ENCODE assay signal across 9 cellular contexts in the genomic region with DNA sequence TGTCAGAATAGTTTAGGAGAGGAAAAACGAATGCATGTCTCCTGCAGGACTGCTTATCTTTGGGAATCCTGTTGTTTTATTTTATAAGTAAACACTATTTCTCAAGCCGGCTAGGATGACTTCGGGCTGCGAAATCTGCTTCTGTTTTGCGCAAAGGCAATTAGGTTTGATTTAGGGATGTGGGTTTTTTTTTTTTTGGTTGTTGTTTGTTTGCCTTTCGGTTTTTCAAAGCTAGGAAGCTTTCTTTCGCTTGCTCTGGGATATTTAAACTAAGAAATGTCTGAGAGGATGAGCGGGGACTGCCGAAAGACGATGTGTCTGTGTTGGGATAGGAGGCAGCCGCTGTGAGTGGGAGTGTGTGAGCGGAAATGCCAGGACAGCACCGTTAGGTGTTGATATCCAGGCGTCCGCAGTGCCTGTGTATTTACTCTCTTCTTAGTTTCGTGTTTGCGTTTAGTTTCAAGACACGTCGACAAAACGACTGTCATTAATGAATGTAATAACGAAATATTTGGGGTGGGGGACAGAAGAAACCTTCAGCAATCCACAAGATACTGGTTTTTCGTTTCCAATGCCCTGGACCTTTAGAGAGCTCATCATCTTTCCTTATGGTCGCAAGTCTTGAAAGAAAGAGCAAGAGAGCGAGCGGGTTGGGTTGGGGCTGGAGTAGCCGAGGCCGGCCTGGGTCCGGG. TPM values are rescaled to one million over a fixed set of nuclear protein-coding genes. Genes with fewer than 3 reads are reported as not detected.
DNase-seq lines count a peak whose midpoint lies in the region; TF ChIP-seq lines count a peak whose summit lies in the region.
"Had no signal": no experiment of that assay in that cellular context is flagged by ENCODE, and none has a peak within 500 bp of the region (broad histone marks: within the 10 kb centered on the region; RNA-seq: fewer than 3 reads in every experiment).

No MANE protein-coding gene starts in this region.

- intact Hi-C loops in OCI-LY7 (cut with micrococcal nuclease; ENCODE audit: unreplicated experiment) (no loop called here), esophagus squamous epithelium (cut with DNase I) (no loop called here), spleen (cut with DNase I; ENCODE audit: low total_unique reads) (no loop called here)

- TSS peak; percentile 92 for BruUV-seq in OCI-LY7 (replicated peaks; lab: Mats Ljungman, UMichigan)

- TF ChIP-seq EP300 in tibial nerve (IDR thresholded peaks at IDR 0.05): peak in 1 of 2 donors; percentile 52

- no peaks in the 10 kb centered on the region for H3K9me2 ChIP-seq in OCI-LY7 (ENCODE audit: insufficient read depth, low read length)

- H3K4me1 ChIP-seq in OCI-LY7 (ENCODE audit: insufficient read depth, low read length, poor library complexity, severe bottlenecking): peaks cover 39% of the 10 kb centered on the region
- peaks cover 45 to 74% (median 48%) of the 10 kb centered on the region in 3 donors for H3K4me1 ChIP-seq in esophagus squamous epithelium
- peaks cover 45 to 76% (median 72%) of the 10 kb centered on the region in 6 donors for H3K4me1 ChIP-seq in spleen
- H3K4me1 ChIP-seq in tibial nerve: peaks cover 0 to 69% (median 44%) of the 10 kb centered on the region in 4 donors

- H3K9me3 ChIP-seq in OCI-LY7 (ENCODE audit: low read length) (no peaks in the 10 kb centered on the region), esophagus squamous epithelium (no peaks in the 10 kb centered on the region), spleen (peaks cover 0 to 3% (median 0%) of the 10 kb centered on the region in 8 donors), tibial nerve (no peaks in the 10 kb centered on the region)

- WGBS in esophagus squamous epithelium, 2 donors: 13 to 16% methylated on average over 25 to 28 of the region's 28 CpGs
- WGBS in spleen, 5 donors: 6 to 9% (median 8%) methylated on average over 28 of the region's 28 CpGs
- WGBS in tibial nerve, 2 donors: 10% methylated on average over 28 of the region's 28 CpGs

- DNase-seq in SIG-M5 treated with dmso at 0.1 percent for 504 hours (lab: John Stamatoyannopoulos, UW; ENCODE audit: unreplicated experiment) (peak; percentile 63), SIG-M5 (lab: John Stamatoyannopoulos, UW) (no peak), OCI-LY7 (ENCODE audit: low spot score) (peak; percentile 24), esophagus squamous epithelium (lab: John Stamatoyannopoulos, UW) (no peak), spleen (no peak), tibial nerve (ENCODE audit: low spot score in 2 of 2) (no peak), NCI-H446 treated with DMSO at 0.1 percent for 48 hours (lab: John Stamatoyannopoulos, UW) (no peak), amniotic stem cell (lab: John Stamatoyannopoulos, UW) (no peak)
- DNase-seq: DND-41 had no signal

- H3K27me3 ChIP-seq in esophagus squamous epithelium: peaks cover 16 to 99% (median 46%) of the 10 kb centered on the region in 4 donors
- peaks cover 26 to 100% (median 94%) of the 10 kb centered on the region in 7 donors for H3K27me3 ChIP-seq in spleen (replicated peaks in 1 of 7)
- H3K27me3 ChIP-seq in tibial nerve: peaks cover 16 to 100% of the 10 kb centered on the region in 2 donors

- H3K27ac ChIP-seq in OCI-LY7 (ENCODE audit: low read depth, low read length, poor library complexity, severe bottlenecking) (peak overlapping the region; percentile 20), esophagus squamous epithelium (peak overlapping the region in 3 of 4 donors; percentile 40 to 75 (median 65)), spleen (peak overlapping the region in 2 of 8 donors; percentile 53 to 82), tibial nerve (peak overlapping the region in 1 of 4 donors; percentile 29)

- CTCF ChIA-PET in OCI-LY7 (lab: Charles Lee; ENCODE audit: unreplicated experiment): interaction anchor here (0.6 to 0.9 kb wide), 2 partner anchors 18 to 192 kb away, joined by 3 to 7 read pairs; no protein-coding TSS in a partner anchor

- TF ChIP-seq CTCF in OCI-LY7 (conservative IDR thresholded peaks at IDR 0.05; ENCODE audit: low read length) (no peak), esophagus squamous epithelium (IDR thresholded peaks at IDR 0.05) (no peak), spleen (IDR thresholded peaks at IDR 0.05 in 8 of 11, conservative IDR thresholded peaks at IDR 0.05 in 3 of 11) (no peak), tibial nerve (IDR thresholded peaks at IDR 0.05) (no peak)

- peaks cover 10% of the 10 kb centered on the region; the same call in 1 of the 2 replicates for H3K79me2 ChIP-seq in OCI-LY7 (ENCODE audit: insufficient read depth, low read depth, low read length)

- H3K4me2 ChIP-seq in OCI-LY7 (ENCODE audit: low read length): peak overlapping the region; percentile 95

- peak overlapping the region; percentile 89 for H2AFZ ChIP-seq in OCI-LY7 (ENCODE audit: low read length)

- H4K20me1 ChIP-seq in OCI-LY7 (ENCODE audit: insufficient read depth, low read length): peaks cover 5% of the 10 kb centered on the region; the same call in 1 of the 2 replicates

- H3K4me3 ChIP-seq in OCI-LY7 (ENCODE audit: low read depth, low read length, poor library complexity, severe bottlenecking) (peak overlapping the region; percentile 77), esophagus squamous epithelium (peak overlapping the region; percentile 11 to 66 (median 41)), spleen (peak overlapping the region in 6 of 8 donors; percentile 19 to 67 (median 34)), tibial nerve (peak overlapping the region in 1 of 4 donors; percentile 16)

- POLR2A ChIA-PET in OCI-LY7 (lab: Charles Lee): interaction anchor here (0.7 to 1.7 kb wide), 9 partner anchors 8 to 1212 kb away, joined by 3 to 11 read pairs (median 5); no protein-coding TSS in a partner anchor

- no peak for TF ChIP-seq POLR2A in esophagus squamous epithelium (IDR thresholded peaks at IDR 0.05)
- TF ChIP-seq POLR2A in spleen (IDR thresholded peaks at IDR 0.05): no peak
- no peak for TF ChIP-seq POLR2A in tibial nerve (IDR thresholded peaks at IDR 0.05)

- H3K36me3 ChIP-seq in OCI-LY7 (ENCODE audit: insufficient read depth, low read length) (peaks cover 16% of the 10 kb centered on the region), esophagus squamous epithelium (no peaks in the 10 kb centered on the region), spleen (no peaks in the 10 kb centered on the region), tibial nerve (no peaks in the 10 kb centered on the region)

RNA-seq across cellular contexts. Expression of gene ISL2, which starts 0.6 kb away (rescaled TPM):
- 2.8 and 6.2 TPM in 2 replicates for total RNA-seq in OCI-LY7 (2014; rRNA removed; shearing (Covaris generic))
- 11.8 and 12.7 TPM in 2 replicates for total RNA-seq in OCI-LY7 (2022)
- under 1 TPM in 3 of 4 donors, not detected in 1; 0.22 to 0.95 (median 0.70) TPM for total RNA-seq in esophagus squamous epithelium
- 1 to 10 TPM in 1 of 7 donors, under 1 TPM in 6; 0.32 to 1.1 (median 0.52) TPM for total RNA-seq in spleen
- polyA plus RNA-seq in spleen: under 1 TPM; 0.20 to 0.29 (median 0.22) TPM
- not detected for total RNA-seq in tibial nerve

RNA-seq across cellular contexts. Expression of gene ETFA, which starts 25.9 kb away (rescaled TPM):
- total RNA-seq in OCI-LY7 (2014; rRNA removed; shearing (Covaris generic)): 84.8 and 99.4 TPM in 2 replicates
- 126 and 146 TPM in 2 replicates for total RNA-seq in OCI-LY7 (2022)
- total RNA-seq in esophagus squamous epithelium: 100 to 1,000 TPM in 1 of 4 donors, 10 to 100 TPM in 3; 56.6 to 125 (median 83.1) TPM
- 10 to 100 TPM; 62.5 to 98.5 (median 82.4) TPM for total RNA-seq in spleen
- polyA plus RNA-seq in spleen: 10 to 100 TPM; 49.7 to 86.8 (median 65.2) TPM
- 10 to 100 TPM; 59.2 to 96.9 (median 75.5) TPM for total RNA-seq in tibial nerve

Comparison
In these comparisons a context has a peak if more than half of its experiments do, and no peak if none do; other contexts are left out.
1. DNase-seq: peak in SIG-M5 treated with dmso at 0.1 percent for 504 hours (single experiment) and OCI-LY7 (single experiment); none in SIG-M5 (single experiment), esophagus squamous epithelium (single experiment), spleen (single experiment), tibial nerve (0 of 2), NCI-H446 treated with DMSO at 0.1 percent for 48 hours (single experiment) and amniotic stem cell (single experiment).